In genomic region chr2:197414515-197414914, GRCh38 we compare ENCODE assay signal across 24 cellular contexts.
"Had no signal": no experiment of that assay in that cellular context is flagged by ENCODE, and none has a peak within 500 bp of the region (broad histone marks: within the 10 kb centered on the region; RNA-seq: fewer than 3 reads in every experiment).

No MANE protein-coding gene starts in this region.

- H3K4me3 Mint-ChIP-seq: activated CD4-positive, alpha-beta memory T cell treated with anti-CD3 and anti-CD28 coated beads, Interleukin-2, amount 10 ng/mL, durations not matched to agents 7 days and 5 days; activated CD4-positive, alpha-beta T cell treated with anti-CD3 and anti-CD28 coated beads for 36 hours; activated CD8-positive, alpha-beta memory T cell treated with anti-CD3 and anti-CD28 coated beads, Interleukin-2, amount 10 ng/mL, durations not matched to agents 7 days and 5 days; nephron; stimulated activated naive CD8-positive, alpha-beta T cell treated with anti-CD3 and anti-CD28 coated beads, Interleukin-15, Interleukin-2, amounts not matched to agents 100 ng/mL and 50 ng/mL, for 24 hours; WTC11 had no signal

- DNase-seq: activated CD4-positive, alpha-beta memory T cell treated with anti-CD3 and anti-CD28 coated beads, Interleukin-2, amount 10 ng/mL, durations not matched to agents 7 days and 5 days; activated CD4-positive, alpha-beta T cell treated with anti-CD3 and anti-CD28 coated beads for 36 hours; activated CD8-positive, alpha-beta memory T cell treated with anti-CD3 and anti-CD28 coated beads, Interleukin-2, amount 10 ng/mL, durations not matched to agents 7 days and 5 days; activated T-cell treated with anti-CD3 and anti-CD28 coated beads, Interleukin-2, amount 50 U/mL, for 1 hour; amniotic stem cell; erythroblast; foreskin melanocyte; glutamatergic neuron; hypothalamus; islet precursor cell; left colon; lower lobe of right lung; stimulated activated CD4-positive, alpha-beta T cell treated with anti-CD3 and anti-CD28 coated beads, Interleukin-12 subunit alpha, Interleukin-12 subunit beta, amount 100 ng/mL, for 4 hours; stimulated activated CD4-positive, alpha-beta T cell treated with anti-CD3 and anti-CD28 coated beads, Interleukin-1b, Interleukin-23, amount 100 ng/mL, for 48 hours; stimulated activated CD8-positive, alpha-beta memory T cell treated with anti-CD3 and anti-CD28 coated beads, Interleukin-4, amount 100 ng/mL, for 48 hours; transverse colon had no signal

- H3K9me3 ChIP-seq: lower lobe of right lung, suprapubic skin, transverse colon, vagina had no signal

- H3K9ac ChIP-seq: parathyroid adenoma had no signal

- H3K4me1 ChIP-seq: lower lobe of right lung, parathyroid adenoma, suprapubic skin, transverse colon, vagina had no signal

- H3K4me3 ChIP-seq: cardiac muscle cell, lower lobe of right lung, suprapubic skin, transverse colon, vagina had no signal

- H3K27me3 ChIP-seq: cardiac muscle cell, suprapubic skin, transverse colon, vagina had no signal

- H3K27ac Mint-ChIP-seq: activated CD4-positive, alpha-beta memory T cell treated with anti-CD3 and anti-CD28 coated beads, Interleukin-2, amount 10 ng/mL, durations not matched to agents 7 days and 5 days; activated CD4-positive, alpha-beta T cell treated with anti-CD3 and anti-CD28 coated beads for 36 hours; nephron; stimulated activated naive CD8-positive, alpha-beta T cell treated with anti-CD3 and anti-CD28 coated beads, Interleukin-15, Interleukin-2, amounts not matched to agents 100 ng/mL and 50 ng/mL, for 24 hours; WTC11 had no signal

- H3K27me3 Mint-ChIP-seq: activated CD4-positive, alpha-beta memory T cell treated with anti-CD3 and anti-CD28 coated beads, Interleukin-2, amount 10 ng/mL, durations not matched to agents 7 days and 5 days; activated CD4-positive, alpha-beta T cell treated with anti-CD3 and anti-CD28 coated beads for 36 hours; activated CD8-positive, alpha-beta memory T cell treated with anti-CD3 and anti-CD28 coated beads, Interleukin-2, amount 10 ng/mL, durations not matched to agents 7 days and 5 days; stimulated activated naive CD8-positive, alpha-beta T cell treated with anti-CD3 and anti-CD28 coated beads, Interleukin-15, Interleukin-2, amounts not matched to agents 100 ng/mL and 50 ng/mL, for 24 hours had no signal

- H3K4me1 Mint-ChIP-seq: activated CD4-positive, alpha-beta T cell treated with anti-CD3 and anti-CD28 coated beads for 36 hours; nephron; WTC11 had no signal

- H3K9me3 Mint-ChIP-seq: activated CD4-positive, alpha-beta memory T cell treated with anti-CD3 and anti-CD28 coated beads, Interleukin-2, amount 10 ng/mL, durations not matched to agents 7 days and 5 days; activated naive CD4-positive, alpha-beta T cell treated with anti-CD3 and anti-CD28 coated beads, Interleukin-2, amount 50 U/mL, for 72 hours; nephron; stimulated activated naive CD8-positive, alpha-beta T cell treated with anti-CD3 and anti-CD28 coated beads, Interleukin-15, Interleukin-2, amounts not matched to agents 100 ng/mL and 50 ng/mL, for 24 hours; WTC11 had no signal

- H3K27ac ChIP-seq: cardiac muscle cell, lower lobe of right lung, parathyroid adenoma, suprapubic skin, transverse colon, vagina had no signal
